In the genomic region with DNA sequence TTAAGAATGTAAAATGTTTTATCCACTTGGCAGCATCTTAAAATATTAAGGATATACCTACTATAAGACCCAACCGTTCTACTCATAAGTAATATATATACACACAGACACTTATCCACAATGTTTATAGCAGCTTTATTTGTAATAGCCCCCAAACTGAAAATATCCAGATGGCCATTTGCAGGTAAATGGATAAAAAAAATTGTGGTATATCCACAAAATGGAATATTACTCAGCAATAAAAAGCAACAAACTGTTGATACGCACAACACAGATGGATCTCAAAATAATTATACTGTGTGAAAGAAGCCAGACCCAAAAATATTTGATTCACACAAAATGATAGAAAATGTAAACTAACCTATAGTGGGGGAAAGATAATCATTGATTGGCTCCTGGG, we compare ENCODE assay signal across 7 cellular contexts.
"Had no signal": no experiment of that assay in that cellular context is flagged by ENCODE, and none has a peak within 500 bp of the region (broad histone marks: within the 10 kb centered on the region; RNA-seq: fewer than 3 reads in every experiment).

No MANE protein-coding gene starts in this region.

- DNase-seq: H7, IMR-90, KBM-7 had no signal

- H3K4me3 ChIP-seq: GM23338, HAP-1 had no signal

- H2AFZ ChIP-seq: GM23338 had no signal

- ATAC-seq: GM23338, HCT116 had no signal

- H3K4me1 Mint-ChIP-seq: GM23338 had no signal

- H3K4me1 ChIP-seq: HAP-1 had no signal

- H3K9me3 ChIP-seq: HAP-1 had no signal

- H3K27ac Mint-ChIP-seq: GM23338 had no signal

- H3K36me3 ChIP-seq: HAP-1 had no signal

- H3K4me3 Mint-ChIP-seq: GM23338 had no signal

- FAIRE-seq: HTR-8/SVneo had no signal

- H3K4me2 ChIP-seq: GM23338 had no signal
